In genomic region chr10:85997544-85997943, GRCh38 we compare ENCODE assay signal across 27 cellular contexts.
"Had no signal": no experiment of that assay in that cellular context is flagged by ENCODE, and none has a peak within 500 bp of the region (broad histone marks: within the 10 kb centered on the region; RNA-seq: fewer than 3 reads in every experiment).

No MANE protein-coding gene starts in this region.

- H3K9me3 ChIP-seq: stomach, suprapubic skin, testis, thoracic aorta, thyroid gland, transverse colon, upper lobe of left lung, uterus, vagina had no signal

- H3K27me3 ChIP-seq: suprapubic skin, testis, thyroid gland, tibial artery, transverse colon, upper lobe of left lung, upper lobe of right lung, uterus, vagina had no signal

- H3K4me1 ChIP-seq: stomach, suprapubic skin, tibial artery, tibial nerve, transverse colon, upper lobe of left lung, upper lobe of right lung, uterus, vagina had no signal

- DNase-seq: stimulated activated CD4-positive, alpha-beta T cell treated with anti-CD3 and anti-CD28 coated beads, Interleukin-2, amount 100 ng/mL, for 48 hours; stimulated activated CD4-positive, alpha-beta T cell treated with anti-CD3 and anti-CD28 coated beads, Interleukin-4, amount 100 ng/mL, for 1 hour; stimulated activated CD4-positive, alpha-beta T cell treated with anti-CD3 and anti-CD28 coated beads, Interleukin-4, amount 100 ng/mL, for 24 hours; stimulated activated CD4-positive, alpha-beta T cell treated with anti-CD3 and anti-CD28 coated beads, Interleukin-4, amount 100 ng/mL, for 4 hours; stimulated activated CD8-positive, alpha-beta memory T cell treated with anti-CD3 and anti-CD28 coated beads, Interleukin-4, amount 100 ng/mL, for 48 hours; stimulated activated naive B cell treated with anti-CD40 and anti-IgM and Interleukin-4, amounts not matched to agents 10 μg/mL and 1 μg/mL and 100 μg/mL, for 72 hours; stimulated activated naive CD4-positive, alpha-beta T cell; stimulated activated naive CD4-positive, alpha-beta T cell treated with Interleukin-2 at 50 U/mL for 16 hours; stimulated activated naive CD8-positive, alpha-beta T cell treated with anti-CD3 and anti-CD28 coated beads, Interleukin-15, amount 100 ng/mL, for 72 hours; stimulated activated naive CD8-positive, alpha-beta T cell treated with anti-CD3 and anti-CD28 coated beads, Interleukin-15, Interleukin-2, amounts not matched to agents 100 U/mL and 50 U/mL, for 24 hours; stomach; substantia nigra; testis; thyroid gland; tibial artery; transverse colon; trophoblast cell; upper lobe of left lung; upper lobe of right lung; uterus had no signal

- H3K4me3 ChIP-seq: stomach, suprapubic skin, testis, thoracic aorta, thyroid gland, tibial artery, tibial nerve, transverse colon, upper lobe of left lung, upper lobe of right lung, uterus, vagina had no signal

- ATAC-seq: stimulated activated effector memory CD8-positive, alpha-beta T cell treated with anti-CD3 and anti-CD28 coated beads, Interleukin-12 subunit alpha, Interleukin-12 subunit beta, amount 100 ng/mL, for 72 hours; stimulated activated memory B cell treated with anti-CD40 and anti-IgM and Interleukin-4, amounts not matched to agents 10 μg/mL and 1 μg/mL and 100 μg/mL, for 72 hours; stimulated activated naive B cell treated with anti-CD40 and anti-IgM and Interleukin-4, amounts not matched to agents 10 μg/mL and 1 μg/mL and 100 μg/mL, for 72 hours; stimulated activated naive CD8-positive, alpha-beta T cell treated with anti-CD3 and anti-CD28 coated beads, Interleukin-15, amount 100 ng/mL, for 72 hours; stimulated activated naive CD8-positive, alpha-beta T cell treated with anti-CD3 and anti-CD28 coated beads, Interleukin-15, Interleukin-2, amounts not matched to agents 100 U/mL and 50 U/mL, for 24 hours; upper lobe of right lung had no signal

- H3K27ac ChIP-seq: stomach, suprapubic skin, testis, thoracic aorta, thyroid gland, tibial artery, tibial nerve, transverse colon, upper lobe of left lung, upper lobe of right lung, uterus, vagina had no signal

- FAIRE-seq: urothelium cell line had no signal

- H3K36me3 ChIP-seq: stomach, suprapubic skin, thoracic aorta, thyroid gland, tibial artery, tibial nerve, transverse colon, upper lobe of left lung, upper lobe of right lung, uterus, vagina had no signal
